ENCODE assay signal across 2 cellular contexts in genomic region chr1:147171399-147172167, GRCh38.
TF ChIP-seq lines count a peak whose summit lies in the region.

No MANE protein-coding gene starts in this region.

TF ChIP-seq in GM23338, 12 proteins besides CTCF, POLR2A, EP300 and RAD21 (continued from another document):
- no peak for TF ChIP-seq ZNF462 (CRISPR knock-in tag; IDR thresholded peaks at IDR 0.05)
- no peak for TF ChIP-seq STAT1 (IDR thresholded peaks at IDR 0.05; ENCODE audit: unreplicated experiment)
- no peak; the same call in 1 of the 2 replicates for TF ChIP-seq POLR2AphosphoS5 (IDR thresholded peaks at IDR 0.05; ENCODE audit: low read depth)

TF ChIP-seq in SK-N-SH treated with all-trans-retinoic acid at 6 μM for 48 hours, 23 proteins besides CTCF, POLR2A, EP300 and RAD21 (continued from another document):
- no peak for TF ChIP-seq TSHZ2 (CRISPR knock-in tag; IDR thresholded peaks at IDR 0.05)
TF ChIP-seq in SK-N-SH treated with all-trans-retinoic acid at 6 μM for 48 hours: peak in this region for 0.
